ENCODE assay signal across 30 cellular contexts in the genomic region with DNA sequence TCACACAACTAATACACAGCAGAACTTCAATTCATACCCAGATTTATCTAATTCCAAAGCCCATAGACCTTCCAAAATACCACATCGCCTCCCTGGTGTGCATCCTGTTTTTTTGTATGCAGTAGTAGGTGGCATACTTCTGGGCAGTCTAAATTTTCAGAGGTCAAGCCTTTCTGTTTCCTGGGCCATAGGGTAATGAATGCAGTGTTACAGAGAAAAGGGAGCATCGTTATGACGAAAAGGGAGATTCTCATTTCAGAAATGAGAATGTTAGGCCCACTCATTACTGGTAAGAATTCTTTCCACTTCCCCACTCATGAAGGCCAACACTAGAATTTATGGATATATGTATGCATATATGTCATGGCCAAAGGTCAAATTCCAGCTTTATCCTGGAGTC.
"Had no signal": no experiment of that assay in that cellular context is flagged by ENCODE, and none has a peak within 500 bp of the region (broad histone marks: within the 10 kb centered on the region; RNA-seq: fewer than 3 reads in every experiment).

No MANE protein-coding gene starts in this region.

- H3K36me3 Mint-ChIP-seq: natural killer cell treated with Interleukin-12 subunit alpha and Interleukin-12 subunit beta and Interleukin-15 and Interleukin-18, amount 100 ng/mL, for 72 hours; neural progenitor cell had no signal

- H3K27ac Mint-ChIP-seq: effector memory CD8-positive, alpha-beta T cell; mesothelial cell of epicardium; naive B cell; natural killer cell treated with Interleukin-12 subunit alpha and Interleukin-12 subunit beta and Interleukin-15 and Interleukin-18, amount 100 ng/mL, for 72 hours; neural progenitor cell; progenitor cell of endocrine pancreas had no signal

- H3K27me3 Mint-ChIP-seq: naive B cell had no signal

- H3K9ac ChIP-seq: neural progenitor cell, parathyroid adenoma had no signal

- DNase-seq: effector memory CD8-positive, alpha-beta T cell; erythroblast; esophagus squamous epithelium; foreskin melanocyte; glutamatergic neuron; heart right ventricle; hippocampal formation; left cardiac atrium; left lung; mucosa of descending colon; naive B cell; right lobe of liver; stimulated activated CD4-positive, alpha-beta T cell treated with anti-CD3 and anti-CD28 coated beads, Interleukin-12 subunit alpha, Interleukin-12 subunit beta, amount 100 ng/mL, for 4 hours; stimulated activated CD4-positive, alpha-beta T cell treated with anti-CD3 and anti-CD28 coated beads, Interleukin-1b, Interleukin-23, amount 100 ng/mL, for 48 hours; stimulated activated CD4-positive, alpha-beta T cell treated with anti-CD3 and anti-CD28 coated beads, Interleukin-4, amount 100 ng/mL, for 1 hour; stimulated activated CD8-positive, alpha-beta memory T cell treated with anti-CD3 and anti-CD28 coated beads, Interleukin-4, amount 100 ng/mL, for 48 hours; stimulated activated naive CD4-positive, alpha-beta T cell; stimulated activated naive CD8-positive, alpha-beta T cell treated with anti-CD3 and anti-CD28 coated beads, Interleukin-15, amount 100 ng/mL, for 72 hours; transverse colon; upper lobe of right lung; uterus had no signal

- H3K9me3 Mint-ChIP-seq: effector memory CD8-positive, alpha-beta T cell had no signal

- H3K4me3 ChIP-seq: esophagus squamous epithelium, heart right ventricle, left lung, mucosa of descending colon, neural progenitor cell, right lobe of liver, smooth muscle cell, suprapubic skin, transverse colon, upper lobe of right lung, uterus had no signal

- H3K9me3 ChIP-seq: esophagus squamous epithelium, mucosa of descending colon, right lobe of liver, suprapubic skin, transverse colon had no signal

- H3K4me1 ChIP-seq: esophagus squamous epithelium, left lung, neural progenitor cell, right lobe of liver, suprapubic skin, transverse colon, upper lobe of right lung, uterus had no signal

- H3K4me2 ChIP-seq: neural progenitor cell had no signal

- H3K4me3 Mint-ChIP-seq: effector memory CD8-positive, alpha-beta T cell; mesothelial cell of epicardium; naive B cell; natural killer cell treated with Interleukin-12 subunit alpha and Interleukin-12 subunit beta and Interleukin-15 and Interleukin-18, amount 100 ng/mL, for 72 hours; neural progenitor cell; stimulated activated naive CD8-positive, alpha-beta T cell treated with anti-CD3 and anti-CD28 coated beads, Interleukin-15, amount 100 ng/mL, for 72 hours had no signal

- H3K27me3 ChIP-seq: left lung, neural progenitor cell, right lobe of liver, transverse colon, upper lobe of right lung, uterus had no signal

- FAIRE-seq: endometrium, islet of Langerhans had no signal

- H3K4me1 Mint-ChIP-seq: naive B cell; stimulated activated naive CD8-positive, alpha-beta T cell treated with anti-CD3 and anti-CD28 coated beads, Interleukin-15, amount 100 ng/mL, for 72 hours had no signal

- H3K27ac ChIP-seq: esophagus squamous epithelium, left lung, neural progenitor cell, parathyroid adenoma, right lobe of liver, suprapubic skin, transverse colon, upper lobe of right lung, uterus had no signal

- H2AFZ ChIP-seq: neural progenitor cell, parathyroid adenoma had no signal

- H3K36me3 ChIP-seq: esophagus squamous epithelium, heart right ventricle, left lung, neural progenitor cell, right lobe of liver, suprapubic skin, transverse colon, upper lobe of right lung, uterus had no signal

- H3K79me2 ChIP-seq: parathyroid adenoma had no signal
